ENCODE assay signal across 16 cellular contexts in genomic region chr6:155190667-155191066, GRCh38.
"Had no signal": no experiment of that assay in that cellular context is flagged by ENCODE, and none has a peak within 500 bp of the region (broad histone marks: within the 10 kb centered on the region; RNA-seq: fewer than 3 reads in every experiment).

No MANE protein-coding gene starts in this region.

- H3K36me3 ChIP-seq: gastroesophageal sphincter, heart right ventricle, left lung, neural progenitor cell, ovary, transverse colon had no signal

- H3K27me3 Mint-ChIP-seq: activated CD4-positive, alpha-beta memory T cell treated with anti-CD3 and anti-CD28 coated beads, Interleukin-2, amount 10 ng/mL, durations not matched to agents 7 days and 5 days; activated CD8-positive, alpha-beta memory T cell treated with anti-CD3 and anti-CD28 coated beads, Interleukin-2, amount 10 ng/mL, durations not matched to agents 7 days and 5 days had no signal

- ATAC-seq: activated CD8-positive, alpha-beta memory T cell treated with anti-CD3 and anti-CD28 coated beads, Interleukin-2, amount 10 ng/mL, durations not matched to agents 7 days and 5 days; body of pancreas; gastroesophageal sphincter; heart right ventricle; left lung had no signal

- DNase-seq: activated CD4-positive, alpha-beta memory T cell treated with anti-CD3 and anti-CD28 coated beads, Interleukin-2, amount 10 ng/mL, durations not matched to agents 7 days and 5 days; activated CD8-positive, alpha-beta memory T cell treated with anti-CD3 and anti-CD28 coated beads, Interleukin-2, amount 10 ng/mL, durations not matched to agents 7 days and 5 days; activated naive CD4-positive, alpha-beta T cell treated with anti-CD3 and anti-CD28 coated beads for 36 hours; activated T-cell treated with anti-CD3 and anti-CD28 coated beads, Interleukin-2, amount 50 U/mL, for 1 hour; body of pancreas; caudate nucleus; heart right ventricle; left lung; mammary epithelial cell; ovary; stimulated activated naive CD4-positive, alpha-beta T cell treated with Interleukin-2 at 50 U/mL for 16 hours; substantia nigra; SW 1271; transverse colon had no signal

- H3K4me3 ChIP-seq: body of pancreas, gastroesophageal sphincter, heart right ventricle, left lung, neural progenitor cell, ovary, transverse colon had no signal

- H3K27me3 ChIP-seq: body of pancreas, gastroesophageal sphincter, heart right ventricle, left lung, neural progenitor cell, ovary, transverse colon had no signal

- H3K4me3 Mint-ChIP-seq: activated CD4-positive, alpha-beta memory T cell treated with anti-CD3 and anti-CD28 coated beads, Interleukin-2, amount 10 ng/mL, durations not matched to agents 7 days and 5 days; activated CD8-positive, alpha-beta memory T cell treated with anti-CD3 and anti-CD28 coated beads, Interleukin-2, amount 10 ng/mL, durations not matched to agents 7 days and 5 days; activated naive CD4-positive, alpha-beta T cell treated with anti-CD3 and anti-CD28 coated beads for 36 hours; neural progenitor cell had no signal

- H3K9me3 Mint-ChIP-seq: activated naive CD4-positive, alpha-beta T cell treated with anti-CD3 and anti-CD28 coated beads for 36 hours had no signal

- H3K9me3 ChIP-seq: body of pancreas, gastroesophageal sphincter, heart right ventricle, left lung, ovary, transverse colon had no signal

- H3K27ac ChIP-seq: body of pancreas, heart right ventricle, left lung, neural progenitor cell, ovary had no signal

- H3K27ac Mint-ChIP-seq: activated CD4-positive, alpha-beta memory T cell treated with anti-CD3 and anti-CD28 coated beads, Interleukin-2, amount 10 ng/mL, durations not matched to agents 7 days and 5 days; activated CD8-positive, alpha-beta memory T cell treated with anti-CD3 and anti-CD28 coated beads, Interleukin-2, amount 10 ng/mL, durations not matched to agents 7 days and 5 days; activated naive CD4-positive, alpha-beta T cell treated with anti-CD3 and anti-CD28 coated beads for 36 hours; neural progenitor cell had no signal
